8 cellular contexts compared by ENCODE assay signal in genomic region chr19:3324405-3324856, GRCh38. TPM values are rescaled to one million over a fixed set of nuclear protein-coding genes. Genes with fewer than 3 reads are reported as not detected.
A peak's percentile ranks its signal among the peaks of the same experiment; 100 is the strongest.
DNase-seq lines count a peak whose midpoint lies in the region; ATAC-seq, FAIRE-seq and TF ChIP-seq lines count a peak whose summit lies in the region.

No MANE protein-coding gene starts in this region.

- no peaks in the 10 kb centered on the region for H3K4me1 ChIP-seq in SJCRH30
- H3K4me1 ChIP-seq in right atrium auricular region: no peaks in the 10 kb centered on the region

- no peaks in the 10 kb centered on the region for H3K9me3 ChIP-seq in SJCRH30 (replicated peaks)
- H3K9me3 ChIP-seq in right atrium auricular region: no peaks in the 10 kb centered on the region

- H3K27ac ChIP-seq in SJCRH30 (no peak overlapping the region), right atrium auricular region (no peak overlapping the region)

- FAIRE-seq in GM19239 (lab: Jason Lieb, UNC): no peak

- H3K4me3 ChIP-seq in SJCRH30: no peak overlapping the region
- H3K4me3 ChIP-seq in right atrium auricular region: no peak overlapping the region

- peak; percentile 42 to 75 for TF ChIP-seq CTCF in right atrium auricular region (IDR thresholded peaks at IDR 0.05)

- H3K36me3 ChIP-seq in SJCRH30: no peaks in the 10 kb centered on the region
- H3K36me3 ChIP-seq in right atrium auricular region: no peaks in the 10 kb centered on the region

- H3K27me3 ChIP-seq in SJCRH30 (peaks cover 12% of the 10 kb centered on the region; the same call in 1 of the 2 replicates), right atrium auricular region (no peaks in the 10 kb centered on the region)

- ATAC-seq in GM18870 (IDR thresholded peaks at IDR 0.05; ENCODE audit: unreplicated experiment): no peak

- DNase-seq in GM19239 (ENCODE audit: insufficient read length, low spot score) (peak; percentile 67), SJCRH30 (peak; percentile 57 to 76), activated gamma-delta T cell treated with Interleukin-2 at 50 U/mL for 16 hours (peak; percentile 71), right atrium auricular region (ENCODE audit: low spot score) (no peak), NCI-H226 (no peak), A172 (ENCODE audit: low spot score) (no peak)
- peak; percentile 62 for DNase-seq in stimulated activated CD4-positive, alpha-beta T cell treated with anti-CD3 and anti-CD28 coated beads, Interleukin-2, amount 100 ng/mL, for 4 hours (ENCODE audit: low read depth)

RNA-seq across cellular contexts. Expression of gene NFIC, which starts 42.0 kb away (rescaled TPM):
- total RNA-seq in SJCRH30 (2014; rRNA removed; shearing (Covaris generic)): 15.1 and 16.4 TPM in 2 replicates
- total RNA-seq in right atrium auricular region: 100 to 1,000 TPM; 111 to 196 TPM
- total RNA-seq in A172 (2014; rRNA removed; shearing (Covaris generic)): 26.2 and 32.5 TPM in 2 replicates

Comparison
In these comparisons a context has a peak if more than half of its experiments do, and no peak if none do; other contexts are left out.
1. DNase-seq: peak in GM19239 (single experiment), SJCRH30 (2 of 2), activated gamma-delta T cell treated with Interleukin-2 at 50 U/mL for 16 hours (single experiment) and stimulated activated CD4-positive, alpha-beta T cell treated with anti-CD3 and anti-CD28 coated beads, Interleukin-2, amount 100 ng/mL, for 4 hours (single experiment); none in right atrium auricular region (single experiment), NCI-H226 (single experiment) and A172 (single experiment).